8 cellular contexts compared by ENCODE assay signal in genomic region chr2:231662811-231663457, GRCh38. TPM values are rescaled to one million over a fixed set of nuclear protein-coding genes. Genes with fewer than 3 reads are reported as not detected.
DNase-seq lines count a peak whose midpoint lies in the region; ATAC-seq and TF ChIP-seq lines count a peak whose summit lies in the region.

No MANE protein-coding gene starts in this region.

- peak overlapping the region; percentile 66 for H3K4me3 ChIP-seq in GM12865 (ENCODE audit: low read depth, low read length)
- peak overlapping the region; percentile 9 for H3K4me3 ChIP-seq in SU-DHL-6 (ENCODE audit: insufficient read depth, low read length, poor library complexity, severe bottlenecking)
- peak overlapping the region; percentile 50 for H3K4me3 ChIP-seq in fibroblast of villous mesenchyme (ENCODE audit: low read depth, low read length)
- H3K4me3 ChIP-seq in skeletal muscle cell (ENCODE audit: low read depth, low read length), result peak overlapping the region; percentile 46

- ATAC-seq in activated CD4-positive, CD25-positive, alpha-beta regulatory T cell treated with anti-CD3 and anti-CD28 coated beads, Interleukin-2, amount 50 U/mL, for 24 hours, result no peak
- ATAC-seq in HG03354 (IDR thresholded peaks at IDR 0.05; ENCODE audit: poor library complexity, severe bottlenecking, unreplicated experiment), result no peak

- H3K79me2 ChIP-seq in SU-DHL-6 (ENCODE audit: insufficient read depth, low read length), result no peaks in the 10 kb centered on the region

- H3K9me3 ChIP-seq in SU-DHL-6 (ENCODE audit: insufficient read depth, low read length), result no peaks in the 10 kb centered on the region

- H3K27me3 ChIP-seq in SU-DHL-6 (ENCODE audit: low read length), result no peaks in the 10 kb centered on the region

- TF ChIP-seq CTCF in GM12865 (IDR thresholded peaks at IDR 0.05; ENCODE audit: insufficient read depth, low read depth, low read length, missing control alignments) (no peak), SU-DHL-6 (IDR thresholded peaks at IDR 0.05; ENCODE audit: insufficient read depth, low read length, poor library complexity, severe bottlenecking) (no peak), fibroblast of villous mesenchyme (IDR thresholded peaks at IDR 0.05; ENCODE audit: insufficient read depth, low read depth, low read length) (no peak)

- DNase-seq in GM12865 (ENCODE audit: low read depth) (no peak), fibroblast of villous mesenchyme (ENCODE audit: low read depth) (no peak), skeletal muscle cell (ENCODE audit: low read depth) (no peak), AG08396 (ENCODE audit: low spot score) (no peak), DMS53 treated with DMSO at 0.1 percent for 48 hours (lab: John Stamatoyannopoulos, UW; ENCODE audit: unreplicated experiment) (no peak)

- peak overlapping the region; percentile 85 for H3K27ac ChIP-seq in SU-DHL-6 (ENCODE audit: low read depth, low read length)

- peak overlapping the region; percentile 35 for H3K9ac ChIP-seq in SU-DHL-6 (ENCODE audit: low read length)

- peaks cover 46% of the 10 kb centered on the region for H3F3A ChIP-seq in SU-DHL-6 (ENCODE audit: insufficient read depth)

- H2AFZ ChIP-seq in SU-DHL-6 (ENCODE audit: low read depth, low read length, severe bottlenecking), result peak overlapping the region; percentile 17

- peak overlapping the region; percentile 42 for H3K4me2 ChIP-seq in SU-DHL-6 (ENCODE audit: low read depth, low read length, poor library complexity, severe bottlenecking)

- no peaks in the 10 kb centered on the region for H4K20me1 ChIP-seq in SU-DHL-6 (ENCODE audit: low read depth, low read length)

- H3K36me3 ChIP-seq in SU-DHL-6 (ENCODE audit: low read length), result no peaks in the 10 kb centered on the region

- H3K9me2 ChIP-seq in SU-DHL-6 (replicated peaks; ENCODE audit: insufficient read depth, low read length), result no peaks in the 10 kb centered on the region

RNA-seq across cellular contexts. Expression of gene PTMA, which starts 45.4 kb away (rescaled TPM):
- 598 and 694 TPM in 2 replicates for total RNA-seq in fibroblast of villous mesenchyme

Comparison
In these comparisons a context has a peak if more than half of its experiments do, and no peak if none do; other contexts are left out.
1. H3K4me3 ChIP-seq: peak in every context shown above with its lines; median percentile 66 in GM12865; 50 in fibroblast of villous mesenchyme; 46 in skeletal muscle cell; 9 in SU-DHL-6.